In the genomic region with DNA sequence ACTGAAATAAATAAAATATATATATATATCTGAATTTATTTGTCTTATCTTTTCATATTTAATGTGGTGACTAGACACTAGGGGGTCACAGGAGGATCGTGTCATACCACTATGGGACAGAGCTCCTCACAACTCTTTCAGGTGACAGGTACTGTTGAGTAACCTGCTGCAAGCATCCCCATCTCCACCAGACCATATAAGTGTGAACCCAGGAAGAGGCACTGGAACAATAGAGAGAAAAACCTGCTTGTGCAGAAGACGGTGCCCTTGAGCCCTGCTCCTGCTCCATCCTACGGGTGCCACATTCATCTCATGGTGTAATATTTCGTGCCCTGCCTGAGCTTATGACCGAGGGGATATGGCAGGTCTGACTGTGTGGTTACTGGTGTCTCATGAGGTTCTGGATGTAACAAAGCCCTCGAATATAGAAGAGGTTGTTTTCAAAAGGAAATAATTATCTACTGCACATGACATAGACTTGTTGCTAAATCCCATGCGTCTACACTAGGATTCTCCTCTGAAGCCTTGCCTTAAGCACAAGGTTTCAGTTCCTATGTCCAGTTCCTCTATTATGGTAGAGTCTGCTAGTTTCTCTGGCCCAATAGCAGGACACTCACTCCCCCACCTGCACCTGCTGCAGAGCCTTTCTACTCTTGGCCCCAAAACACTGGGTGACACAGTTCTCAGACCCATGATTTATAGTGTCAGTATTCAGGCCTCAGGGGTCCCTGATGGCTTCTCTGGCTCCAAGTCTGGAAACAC, we compare ENCODE assay signal across 1 cellular context.
TF ChIP-seq lines count a peak whose summit lies in the region.

No MANE protein-coding gene starts in this region.

TF ChIP-seq in HepG2, 621 proteins besides CTCF, POLR2A, EP300 and RAD21 (continued from another document):
- TF ChIP-seq ZNF142 (CRISPR knock-in tag; IDR thresholded peaks at IDR 0.05), result no peak
- no peak for TF ChIP-seq AKNA (CRISPR knock-in tag; IDR thresholded peaks at IDR 0.05; ENCODE audit: borderline replicate concordance)
- no peak for TF ChIP-seq ZNF503 (CRISPR knock-in tag; IDR thresholded peaks at IDR 0.05)
- no peak for TF ChIP-seq DNMT3B (CRISPR knock-in tag; conservative IDR thresholded peaks at IDR 0.05)
- no peak for TF ChIP-seq GABPA (IDR thresholded peaks at IDR 0.05; ENCODE audit: low read depth, low read length)
- TF ChIP-seq GABPA (CRISPR knock-in tag; IDR thresholded peaks at IDR 0.05; ENCODE audit: low read depth), result no peak
- no peak for TF ChIP-seq ZNF234 (CRISPR knock-in tag; conservative IDR thresholded peaks at IDR 0.05)
- TF ChIP-seq, protein P1, sequence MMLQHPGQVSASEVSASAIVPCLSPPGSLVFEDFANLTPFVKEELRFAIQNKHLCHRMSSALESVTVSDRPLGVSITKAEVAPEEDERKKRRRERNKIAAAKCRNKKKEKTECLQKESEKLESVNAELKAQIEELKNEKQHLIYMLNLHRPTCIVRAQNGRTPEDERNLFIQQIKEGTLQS (CRISPR knock-in tag; IDR thresholded peaks at IDR 0.05), result no peak
- TF ChIP-seq SRY (CRISPR knock-in tag; IDR thresholded peaks at IDR 0.05), result no peak
- no peak for TF ChIP-seq ZNF121 (CRISPR knock-in tag; IDR thresholded peaks at IDR 0.05)
TF ChIP-seq in HepG2: peak in this region for 0.
